8 cellular contexts compared by ENCODE assay signal in the genomic region with DNA sequence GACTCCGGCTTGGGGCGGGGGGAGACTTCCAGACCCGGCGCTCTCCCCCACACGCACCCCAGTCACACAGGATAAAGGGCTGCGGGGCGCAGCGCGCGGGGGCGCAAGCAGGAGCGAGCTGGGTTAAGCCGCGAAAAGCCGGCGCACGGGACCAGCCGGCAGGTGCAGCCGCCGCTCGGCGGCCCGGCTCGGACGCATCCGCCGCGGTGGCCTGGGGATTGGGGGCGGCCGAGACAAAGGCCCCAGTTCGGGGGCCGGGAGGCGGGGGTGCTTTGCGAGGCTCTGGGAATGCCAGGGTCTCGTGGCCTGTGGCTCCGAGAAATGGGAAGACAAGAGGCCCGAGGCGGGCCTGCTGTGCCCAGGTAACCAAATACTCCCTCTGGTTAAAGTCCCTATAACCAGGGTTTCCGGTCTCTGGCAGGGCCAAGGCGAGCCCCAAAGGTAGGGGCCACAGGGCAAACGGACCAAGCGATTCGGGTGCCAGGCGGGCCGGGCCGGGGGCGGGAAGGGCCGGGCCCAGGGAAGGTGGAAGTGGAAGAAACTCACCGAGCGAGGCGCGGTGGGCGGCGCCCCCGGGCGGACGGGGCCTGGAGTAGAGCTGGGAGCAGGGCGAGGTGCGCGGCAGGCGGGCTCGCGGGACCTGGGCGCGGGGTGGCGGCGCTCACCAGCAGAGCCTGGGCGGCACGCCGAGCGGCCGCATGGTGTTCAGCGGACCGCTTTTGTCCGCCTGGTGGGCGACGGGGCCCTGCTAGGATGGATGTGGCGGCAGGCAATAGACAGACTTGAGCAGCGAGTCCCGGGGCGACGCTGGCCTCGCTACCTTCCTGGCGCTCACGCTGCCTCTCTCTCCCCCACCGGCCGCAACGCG. TPM values are rescaled to one million over a fixed set of nuclear protein-coding genes. Genes with fewer than 3 reads are reported as not detected.
DNase-seq lines count a peak whose midpoint lies in the region; ATAC-seq lines count a peak whose summit lies in the region.

Gene GATA2 (minus strand): TSS at position 849 of the 868 bp plus-strand sequence. CDS start 6,170 bp downstream, outside the sequence.

- H3K4me3 Mint-ChIP-seq in activated naive CD8-positive, alpha-beta T cell treated with anti-CD3 and anti-CD28 coated beads, Interleukin-2, amount 50 U/mL, for 24 hours = peak within 1 kb of the TSS; percentile 23

- H3K4me1 Mint-ChIP-seq in activated naive CD8-positive, alpha-beta T cell treated with anti-CD3 and anti-CD28 coated beads, Interleukin-2, amount 50 U/mL, for 24 hours = peaks cover 21% of the 10 kb centered on the region

- peaks cover 100% of the 10 kb centered on the region in 11 experiments for H3K27me3 ChIP-seq in BLaER1 treated with 17β-estradiol and CSF1 and Interleukin-3, amounts not matched to agents 10 nM and 100 nM
- peaks cover 89% of the 10 kb centered on the region for H3K27me3 ChIP-seq in mononuclear cell (ENCODE audit: insufficient read depth, low read length)

- H3K4me1 ChIP-seq in BLaER1 treated with 17β-estradiol and CSF1 and Interleukin-3, amounts not matched to agents 10 nM and 100 nM = peaks cover 22 to 43% (median 39%) of the 10 kb centered on the region in 10 experiments
- H3K4me1 ChIP-seq in mononuclear cell (ENCODE audit: insufficient read depth, low read length) = peaks cover 51% of the 10 kb centered on the region

- DNase-seq in HuH-7.5 (ENCODE audit: low spot score) (peak; percentile 73), 8988T (no peak), DMS114 treated with DMSO at 0.1 percent for 48 hours (lab: John Stamatoyannopoulos, UW; ENCODE audit: unreplicated experiment) (no peak), SHP77 (lab: John Stamatoyannopoulos, UW) (no peak)
- DNase-seq in activated naive CD8-positive, alpha-beta T cell treated with anti-CD3 and anti-CD28 coated beads, Interleukin-2, amount 50 U/mL, for 24 hours = peak; percentile 46

- H3K36me3 Mint-ChIP-seq in activated naive CD8-positive, alpha-beta T cell treated with anti-CD3 and anti-CD28 coated beads, Interleukin-2, amount 50 U/mL, for 24 hours (ENCODE audit: low read depth) = no peaks in the 10 kb centered on the region

- no peak within 1 kb of the TSS for H3K27ac ChIP-seq in BLaER1 treated with 17β-estradiol and CSF1 and Interleukin-3, amounts not matched to agents 10 nM and 100 nM

- no peak within 1 kb of the TSS for H3K27ac Mint-ChIP-seq in activated naive CD8-positive, alpha-beta T cell treated with anti-CD3 and anti-CD28 coated beads, Interleukin-2, amount 50 U/mL, for 24 hours

- H3K9ac ChIP-seq in BLaER1 treated with 17β-estradiol and CSF1 and Interleukin-3, amounts not matched to agents 10 nM and 100 nM = no peak within 1 kb of the TSS

- no peak for ATAC-seq in activated naive CD8-positive, alpha-beta T cell treated with anti-CD3 and anti-CD28 coated beads, Interleukin-2, amount 50 U/mL, for 24 hours
- no peak for ATAC-seq in GM21515 (IDR thresholded peaks at IDR 0.05; ENCODE audit: unreplicated experiment)

- no peaks in the 10 kb centered on the region for H3K36me3 ChIP-seq in BLaER1 treated with 17β-estradiol and CSF1 and Interleukin-3, amounts not matched to agents 10 nM and 100 nM

- peak within 1 kb of the TSS; percentile 31 to 74 (median 61) for H3K4me2 ChIP-seq in BLaER1 treated with 17β-estradiol and CSF1 and Interleukin-3, amounts not matched to agents 10 nM and 100 nM

- peak within 1 kb of the TSS in 8 of 10 experiments; percentile 2 to 42 (median 20); a peak in 6 of 20 replicates for H3K4me3 ChIP-seq in BLaER1 treated with 17β-estradiol and CSF1 and Interleukin-3, amounts not matched to agents 10 nM and 100 nM
- H3K4me3 ChIP-seq in mononuclear cell (ENCODE audit: low read length) = peak within 1 kb of the TSS; percentile 26

- peaks cover 65% of the 10 kb centered on the region for H3K27me3 Mint-ChIP-seq in activated naive CD8-positive, alpha-beta T cell treated with anti-CD3 and anti-CD28 coated beads, Interleukin-2, amount 50 U/mL, for 24 hours

- H4K20me1 ChIP-seq in BLaER1 treated with 17β-estradiol and CSF1 and Interleukin-3, amounts not matched to agents 10 nM and 100 nM = peaks cover 4 to 96% (median 69%) of the 10 kb centered on the region in 11 experiments; a peak in 20 of 22 replicates

- H3K9me3 ChIP-seq in BLaER1 treated with 17β-estradiol and CSF1 and Interleukin-3, amounts not matched to agents 10 nM and 100 nM (replicated peaks in 1 of 11) = no peaks in the 10 kb centered on the region; a peak in 1 of 22 replicates
- no peaks in the 10 kb centered on the region for H3K9me3 ChIP-seq in mononuclear cell (ENCODE audit: low read depth, low read length)

- no peaks in the 10 kb centered on the region for H3K9me3 Mint-ChIP-seq in activated naive CD8-positive, alpha-beta T cell treated with anti-CD3 and anti-CD28 coated beads, Interleukin-2, amount 50 U/mL, for 24 hours

RNA-seq across cellular contexts. Expression of gene GATA2, which starts in this region (rescaled TPM):
- total RNA-seq in mononuclear cell = 2.9 TPM

Comparison
In these comparisons a context has a peak if more than half of its experiments do, and no peak if none do; other contexts are left out.
1. DNase-seq: peak in HuH-7.5 (single experiment) and activated naive CD8-positive, alpha-beta T cell treated with anti-CD3 and anti-CD28 coated beads, Interleukin-2, amount 50 U/mL, for 24 hours (single experiment); none in 8988T (single experiment), DMS114 treated with DMSO at 0.1 percent for 48 hours (single experiment) and SHP77 (0 of 2).